In genomic region chr4:86939123-86939522, GRCh38 we compare ENCODE assay signal across 8 cellular contexts. TPM values are rescaled to one million over a fixed set of nuclear protein-coding genes. Genes with fewer than 3 reads are reported as not detected.
DNase-seq lines count a peak whose midpoint lies in the region; ATAC-seq, FAIRE-seq and TF ChIP-seq lines count a peak whose summit lies in the region.

No MANE protein-coding gene starts in this region.

- H3K4me3 Mint-ChIP-seq in activated T-cell treated with anti-CD3 and anti-CD28 coated beads, Interleukin-2, amount 50 U/mL, for 24 hours, result peak overlapping the region; percentile 49
- H3K4me3 Mint-ChIP-seq in activated CD8-positive, alpha-beta T cell treated with anti-CD3 and anti-CD28 coated beads for 36 hours, result peak overlapping the region; percentile 20

- no peak for ATAC-seq in activated CD8-positive, alpha-beta T cell treated with anti-CD3 and anti-CD28 coated beads for 36 hours
- ATAC-seq in GM18873 (IDR thresholded peaks at IDR 0.05; ENCODE audit: low FRiP score, unreplicated experiment) (no peak), GM18519 (IDR thresholded peaks at IDR 0.05; ENCODE audit: low FRiP score, unreplicated experiment) (no peak), HG03280 (IDR thresholded peaks at IDR 0.05; ENCODE audit: unreplicated experiment) (no peak)

- H3K36me3 Mint-ChIP-seq in activated T-cell treated with anti-CD3 and anti-CD28 coated beads, Interleukin-2, amount 50 U/mL, for 24 hours (ENCODE audit: low read depth), result peaks cover 14% of the 10 kb centered on the region
- no peaks in the 10 kb centered on the region for H3K36me3 Mint-ChIP-seq in activated CD8-positive, alpha-beta T cell treated with anti-CD3 and anti-CD28 coated beads for 36 hours (ENCODE audit: low read depth)

- H3K79me2 ChIP-seq in keratinocyte (ENCODE audit: control insufficient read depth, insufficient read depth, low read length), result peaks cover 70% of the 10 kb centered on the region

- H3K4me3 ChIP-seq in keratinocyte (ENCODE audit: control insufficient read depth in 2 of 3, extremely low read depth in 1 of 3, insufficient read depth in 2 of 3, low read depth in 1 of 3, low read length in 3 of 3), result peak overlapping the region in 1 of 3 experiments; percentile 24
- no peak overlapping the region for H3K4me3 ChIP-seq in tibial nerve

- H3K4me1 ChIP-seq in keratinocyte (ENCODE audit: control insufficient read depth, extremely low read depth, insufficient read depth, low read length), result peaks cover 32% of the 10 kb centered on the region
- peaks cover 0 to 57% (median 34%) of the 10 kb centered on the region in 4 donors for H3K4me1 ChIP-seq in tibial nerve

- intact Hi-C loops in activated CD8-positive, alpha-beta T cell treated with anti-CD3 and anti-CD28 coated beads for 36 hours (cut with micrococcal nuclease), result loop anchor here (5.0 kb wide), 2 partner anchors 38 to 153 kb away; no protein-coding TSS in a partner anchor

- no peaks in the 10 kb centered on the region for H3K9me3 Mint-ChIP-seq in activated T-cell treated with anti-CD3 and anti-CD28 coated beads, Interleukin-2, amount 50 U/mL, for 24 hours
- H3K9me3 Mint-ChIP-seq in activated CD8-positive, alpha-beta T cell treated with anti-CD3 and anti-CD28 coated beads for 36 hours, result no peaks in the 10 kb centered on the region

- H3K4me2 ChIP-seq in keratinocyte (ENCODE audit: control insufficient read depth, extremely low read depth, insufficient read depth, low read depth, low read length), result peak overlapping the region; percentile 50

- no peak for TF ChIP-seq POLR2A in tibial nerve (IDR thresholded peaks at IDR 0.05)

- peaks cover 65% of the 10 kb centered on the region for H3K4me1 Mint-ChIP-seq in activated T-cell treated with anti-CD3 and anti-CD28 coated beads, Interleukin-2, amount 50 U/mL, for 24 hours (ENCODE audit: low read depth)
- H3K4me1 Mint-ChIP-seq in activated CD8-positive, alpha-beta T cell treated with anti-CD3 and anti-CD28 coated beads for 36 hours (ENCODE audit: low read depth), result peaks cover 48% of the 10 kb centered on the region

- H3K27ac ChIP-seq in keratinocyte (ENCODE audit: control insufficient read depth, insufficient read depth, low read length) (peak overlapping the region; percentile 22), tibial nerve (peak overlapping the region in 3 of 4 donors; percentile 59 to 93 (median 71))

- no peak overlapping the region for H2AFZ ChIP-seq in keratinocyte (ENCODE audit: control insufficient read depth, low read length)

- dilution Hi-C loops in keratinocyte (cut with MboI; ENCODE audit: extremely low pct_ligation_motif_present, low sequenced_read_pairs), result no loop called here

- POLR2A ChIA-PET in activated CD8-positive, alpha-beta T cell treated with anti-CD3 and anti-CD28 coated beads for 36 hours (lab: Charles Lee), result interaction anchor here (0.7 to 2.9 kb wide), 3 partner anchors 22 to 67 kb away, joined by 3 to 20 read pairs (median 3); no protein-coding TSS in a partner anchor

- no peaks in the 10 kb centered on the region for H3K36me3 ChIP-seq in keratinocyte (ENCODE audit: control insufficient read depth in 2 of 2, extremely low read depth in 1 of 2, insufficient read depth in 2 of 2, low read length in 2 of 2)
- H3K36me3 ChIP-seq in tibial nerve, result no peaks in the 10 kb centered on the region

- no peaks in the 10 kb centered on the region for H3K9me1 ChIP-seq in keratinocyte (ENCODE audit: control insufficient read depth, extremely low read depth, insufficient read depth, low read length)

- no peak for TF ChIP-seq EP300 in tibial nerve (IDR thresholded peaks at IDR 0.05)

- peak overlapping the region; percentile 91 for H3K27ac Mint-ChIP-seq in activated T-cell treated with anti-CD3 and anti-CD28 coated beads, Interleukin-2, amount 50 U/mL, for 24 hours
- H3K27ac Mint-ChIP-seq in activated CD8-positive, alpha-beta T cell treated with anti-CD3 and anti-CD28 coated beads for 36 hours, result peak overlapping the region; percentile 84

- H3K9ac ChIP-seq in keratinocyte (ENCODE audit: control insufficient read depth, extremely low read depth, insufficient read depth, low read length), result no peak overlapping the region

- no peaks in the 10 kb centered on the region for H3K27me3 Mint-ChIP-seq in activated T-cell treated with anti-CD3 and anti-CD28 coated beads, Interleukin-2, amount 50 U/mL, for 24 hours
- no peaks in the 10 kb centered on the region for H3K27me3 Mint-ChIP-seq in activated CD8-positive, alpha-beta T cell treated with anti-CD3 and anti-CD28 coated beads for 36 hours

- no peaks in the 10 kb centered on the region for H4K20me1 ChIP-seq in keratinocyte (ENCODE audit: control insufficient read depth, extremely low read depth, insufficient read depth, low read length)

- TF ChIP-seq CTCF in activated CD8-positive, alpha-beta T cell treated with anti-CD3 and anti-CD28 coated beads for 36 hours (IDR thresholded peaks at IDR 0.05), result no peak
- no peak for TF ChIP-seq CTCF in keratinocyte (optimal IDR thresholded peaks at IDR 0.05 in 1 of 3, IDR thresholded peaks at IDR 0.05 in 1 of 3, conservative IDR thresholded peaks at IDR 0.05 in 1 of 3; ENCODE audit: extremely low read depth in 1 of 3, insufficient read depth in 2 of 3, low read length in 3 of 3)
- no peak for TF ChIP-seq CTCF in tibial nerve (IDR thresholded peaks at IDR 0.05)

- no peaks in the 10 kb centered on the region for H3K27me3 ChIP-seq in keratinocyte (ENCODE audit: control insufficient read depth, extremely low read depth, insufficient read depth, low read length)
- H3K27me3 ChIP-seq in tibial nerve, result no peaks in the 10 kb centered on the region

- H3K9me3 ChIP-seq in keratinocyte (ENCODE audit: control insufficient read depth, low read depth, low read length) (no peaks in the 10 kb centered on the region), tibial nerve (no peaks in the 10 kb centered on the region)

- CTCF ChIA-PET in activated CD8-positive, alpha-beta T cell treated with anti-CD3 and anti-CD28 coated beads for 36 hours (lab: Charles Lee), result interaction anchor here (1.1 to 2.0 kb wide), 4 partner anchors 68 to 212 kb away, joined by 3 to 11 read pairs (median 4); no protein-coding TSS in a partner anchor

- DNase-seq in activated T-cell treated with anti-CD3 and anti-CD28 coated beads, Interleukin-2, amount 50 U/mL, for 24 hours, result no peak
- DNase-seq in activated T-cell treated with anti-CD3 and anti-CD28 coated beads, Interleukin-2, amount 50 U/mL, for 48 hours, result no peak
- DNase-seq in activated CD8-positive, alpha-beta T cell treated with anti-CD3 and anti-CD28 coated beads for 36 hours, result peak; percentile 17
- DNase-seq in keratinocyte (ENCODE audit: low read depth, low spot score) (no peak), tibial nerve (ENCODE audit: low spot score in 2 of 2) (no peak)

- no peak for FAIRE-seq in keratinocyte (lab: Jason Lieb, UNC)

RNA-seq across cellular contexts. Expression of gene AFF1, which starts 4.3 kb away (rescaled TPM):
- 10 to 100 TPM; 40.3 to 45.4 TPM for total RNA-seq in activated CD8-positive, alpha-beta T cell treated with anti-CD3 and anti-CD28 coated beads for 36 hours
- polyA plus RNA-seq in keratinocyte, result 10.9 to 23.9 TPM (median 14.4 TPM) in 3 replicates
- polyA plus RNA-seq in keratinocyte (2011; ENCODE audit: low read depth), result 61.3 TPM
- 16.7 and 25.6 TPM in 2 replicates for polyA plus RNA-seq in keratinocyte (2011; cell fraction: cytosol; rRNA removed)
- 68.9 and 70.7 TPM in 2 replicates for polyA plus RNA-seq in keratinocyte (2011; cell fraction: nucleus; rRNA removed)
- 11.6 and 32.3 TPM in 2 replicates for polyA plus RNA-seq in keratinocyte (2012; ENCODE audit: low replicate concordance)
- 44.9 to 57.0 TPM (median 56.8 TPM) in 3 replicates for polyA minus RNA-seq in keratinocyte
- 18.2 TPM for polyA minus RNA-seq in keratinocyte (2011; cell fraction: cytosol; rRNA and poly(A)+ RNA removed)
- polyA minus RNA-seq in keratinocyte (2011; cell fraction: nucleus; rRNA and poly(A)+ RNA removed), result 40.5 and 98.4 TPM in 2 replicates
- total RNA-seq in tibial nerve, result 100 to 1,000 TPM; 105 to 152 (median 111) TPM

RNA-seq across cellular contexts. Expression of gene C4orf36, which starts 46.9 kb away (rescaled TPM):
- not detected for total RNA-seq in activated CD8-positive, alpha-beta T cell treated with anti-CD3 and anti-CD28 coated beads for 36 hours
- 1.0 to 4.0 TPM (median 1.2 TPM) in 3 replicates for polyA plus RNA-seq in keratinocyte
- polyA plus RNA-seq in keratinocyte (2011; ENCODE audit: low read depth), result 0.37 TPM
- polyA plus RNA-seq in keratinocyte (2011; cell fraction: cytosol; rRNA removed), result 1.7 and 2.9 TPM in 2 replicates
- 0.41 and 1.2 TPM in 2 replicates for polyA plus RNA-seq in keratinocyte (2011; cell fraction: nucleus; rRNA removed)
- 1.4 and 3.2 TPM in 2 replicates for polyA plus RNA-seq in keratinocyte (2012; ENCODE audit: low replicate concordance)
- 0.22 to 4.2 TPM (median 0.79 TPM) in 3 replicates for polyA minus RNA-seq in keratinocyte
- not detected for polyA minus RNA-seq in keratinocyte (2011; cell fraction: cytosol; rRNA and poly(A)+ RNA removed)
- polyA minus RNA-seq in keratinocyte (2011; cell fraction: nucleus; rRNA and poly(A)+ RNA removed), result not detected in 2 replicates
- total RNA-seq in tibial nerve, result 1 to 10 TPM in 3 of 4 donors, under 1 TPM in 1; 0.66 to 5.3 (median 3.4) TPM
